11 cellular contexts compared by ENCODE assay signal in genomic region chr1:211353562-211354212, GRCh38. TPM values are rescaled to one million over a fixed set of nuclear protein-coding genes. Genes with fewer than 3 reads are reported as not detected.
A peak's percentile ranks its signal among the peaks of the same experiment; 100 is the strongest.
DNase-seq lines count a peak whose midpoint lies in the region; ATAC-seq and TF ChIP-seq lines count a peak whose summit lies in the region.
"Had no signal": no experiment of that assay in that cellular context is flagged by ENCODE, and none has a peak within 500 bp of the region (broad histone marks: within the 10 kb centered on the region; RNA-seq: fewer than 3 reads in every experiment).

No MANE protein-coding gene starts in this region.

- no peak for DNase-seq in activated CD4-positive, alpha-beta T cell treated with anti-CD3 and anti-CD28 coated beads, Interleukin-2, amount 10 ng/mL, durations not matched to agents 24 days and 14 days
- no peak for DNase-seq in activated CD4-positive, alpha-beta T cell treated with anti-CD3 and anti-CD28 coated beads, Interleukin-2, amount 50 U/mL, for 4 hours
- DNase-seq in T-helper 2 cell treated with Interferon-gamma antibody and Interleukin-4, amounts not matched to agents 5 μg/mL and 100 μg/mL, for 36 hours (ENCODE audit: low spot score), result no peak
- DNase-seq in natural killer cell, result no peak
- DNase-seq in suprapubic skin (ENCODE audit: low spot score in 2 of 2), result no peak
- no peak for DNase-seq in mesothelial cell of epicardium (ENCODE audit: low spot score in 2 of 2, unreplicated experiment in 2 of 2)
- no peak for DNase-seq in NCI-H446 treated with DMSO at 0.1 percent for 48 hours (lab: John Stamatoyannopoulos, UW)
- DNase-seq: NCI-H1105 had no signal

- no peaks in the 10 kb centered on the region for H3K9me3 ChIP-seq in suprapubic skin

- no peak overlapping the region for H3K27ac ChIP-seq in suprapubic skin

- H3K27me3 Mint-ChIP-seq in activated CD4-positive, alpha-beta T cell treated with anti-CD3 and anti-CD28 coated beads, Interleukin-2, amount 10 ng/mL, durations not matched to agents 24 days and 14 days, result no peaks in the 10 kb centered on the region
- no peaks in the 10 kb centered on the region for H3K27me3 Mint-ChIP-seq in T-helper 2 cell treated with Interferon-gamma antibody and Interleukin-4, amounts not matched to agents 5 μg/mL and 100 μg/mL, for 36 hours (ENCODE audit: low read depth)
- H3K27me3 Mint-ChIP-seq in natural killer cell (ENCODE audit: low read depth in 2 of 2) (no peaks in the 10 kb centered on the region), mesothelial cell of epicardium (ENCODE audit: low read depth) (no peaks in the 10 kb centered on the region)
- H3K27me3 Mint-ChIP-seq: type B pancreatic cell had no signal

- H3K27me3 ChIP-seq in suprapubic skin, result no peaks in the 10 kb centered on the region

- H3K4me1 Mint-ChIP-seq in activated CD4-positive, alpha-beta T cell treated with anti-CD3 and anti-CD28 coated beads, Interleukin-2, amount 10 ng/mL, durations not matched to agents 24 days and 14 days, result peaks cover 50% of the 10 kb centered on the region
- H3K4me1 Mint-ChIP-seq in T-helper 2 cell treated with Interferon-gamma antibody and Interleukin-4, amounts not matched to agents 5 μg/mL and 100 μg/mL, for 36 hours (ENCODE audit: low read depth), result peaks cover 39% of the 10 kb centered on the region
- H3K4me1 Mint-ChIP-seq in natural killer cell (peaks cover 58 to 74% of the 10 kb centered on the region in 2 donors), mesothelial cell of epicardium (peaks cover 5% of the 10 kb centered on the region)

- intact Hi-C loops in activated CD4-positive, alpha-beta T cell treated with anti-CD3 and anti-CD28 coated beads, Interleukin-2, amount 10 ng/mL, durations not matched to agents 24 days and 14 days (cut with micrococcal nuclease), result loop anchor here (1.0 kb wide), 1 partner anchor 30 kb away; no protein-coding TSS in a partner anchor
- intact Hi-C loops in natural killer cell (cut with micrococcal nuclease), result loop anchor here (1.0 kb wide), 1 partner anchor 30 kb away; no protein-coding TSS in a partner anchor

- peak overlapping the region; percentile 67 for H3K4me3 Mint-ChIP-seq in activated CD4-positive, alpha-beta T cell treated with anti-CD3 and anti-CD28 coated beads, Interleukin-2, amount 10 ng/mL, durations not matched to agents 24 days and 14 days
- H3K4me3 Mint-ChIP-seq in T-helper 2 cell treated with Interferon-gamma antibody and Interleukin-4, amounts not matched to agents 5 μg/mL and 100 μg/mL, for 36 hours, result peak overlapping the region; percentile 67
- H3K4me3 Mint-ChIP-seq in natural killer cell (peak overlapping the region; percentile 82), mesothelial cell of epicardium (no peak overlapping the region)
- H3K4me3 Mint-ChIP-seq: GM23338, type B pancreatic cell had no signal

- peaks cover 3% of the 10 kb centered on the region for H3K4me1 ChIP-seq in suprapubic skin

- H3K9me3 Mint-ChIP-seq in activated CD4-positive, alpha-beta T cell treated with anti-CD3 and anti-CD28 coated beads, Interleukin-2, amount 10 ng/mL, durations not matched to agents 24 days and 14 days, result peaks cover 6% of the 10 kb centered on the region
- peaks cover 22% of the 10 kb centered on the region for H3K9me3 Mint-ChIP-seq in T-helper 2 cell treated with Interferon-gamma antibody and Interleukin-4, amounts not matched to agents 5 μg/mL and 100 μg/mL, for 36 hours
- H3K9me3 Mint-ChIP-seq in natural killer cell, result no peaks in the 10 kb centered on the region
- H3K9me3 Mint-ChIP-seq in mesothelial cell of epicardium, result peaks cover 16% of the 10 kb centered on the region

- no peak for TF ChIP-seq POLR2A in suprapubic skin (IDR thresholded peaks at IDR 0.05)

- ATAC-seq in GM21447 (IDR thresholded peaks at IDR 0.05; ENCODE audit: unreplicated experiment) (peak; percentile 3), natural killer cell (peak in 2 of 3 donors; percentile 6 to 33)

- no peak overlapping the region for H3K4me3 ChIP-seq in suprapubic skin
- H3K4me3 ChIP-seq: GM23338 had no signal

- peaks cover 8% of the 10 kb centered on the region for H3K36me3 ChIP-seq in suprapubic skin

- TF ChIP-seq EP300 in suprapubic skin (IDR thresholded peaks at IDR 0.05), result no peak

- TF ChIP-seq CTCF in natural killer cell (IDR thresholded peaks at IDR 0.05) (no peak), suprapubic skin (IDR thresholded peaks at IDR 0.05) (no peak), mesothelial cell of epicardium (IDR thresholded peaks at IDR 0.05; ENCODE audit: unreplicated experiment) (no peak)

- WGBS in suprapubic skin, result 0% methylated on average over 1 of the region's 1 CpG

- peaks cover 66% of the 10 kb centered on the region for H3K36me3 Mint-ChIP-seq in activated CD4-positive, alpha-beta T cell treated with anti-CD3 and anti-CD28 coated beads, Interleukin-2, amount 10 ng/mL, durations not matched to agents 24 days and 14 days (ENCODE audit: low read depth)
- H3K36me3 Mint-ChIP-seq in T-helper 2 cell treated with Interferon-gamma antibody and Interleukin-4, amounts not matched to agents 5 μg/mL and 100 μg/mL, for 36 hours (ENCODE audit: low read depth), result peaks cover 66% of the 10 kb centered on the region
- H3K36me3 Mint-ChIP-seq in natural killer cell (no peaks in the 10 kb centered on the region), mesothelial cell of epicardium (peaks cover 30% of the 10 kb centered on the region)

- peak overlapping the region; percentile 79 for H3K27ac Mint-ChIP-seq in activated CD4-positive, alpha-beta T cell treated with anti-CD3 and anti-CD28 coated beads, Interleukin-2, amount 10 ng/mL, durations not matched to agents 24 days and 14 days
- H3K27ac Mint-ChIP-seq in T-helper 2 cell treated with Interferon-gamma antibody and Interleukin-4, amounts not matched to agents 5 μg/mL and 100 μg/mL, for 36 hours, result peak overlapping the region; percentile 63
- H3K27ac Mint-ChIP-seq in natural killer cell (peak overlapping the region; percentile 74 to 86), mesothelial cell of epicardium (no peak overlapping the region)
- H3K27ac Mint-ChIP-seq: GM23338, type B pancreatic cell had no signal

RNA-seq across cellular contexts. Expression of gene TRAF5, which starts 27.1 kb away (rescaled TPM):
- total RNA-seq in activated CD4-positive, alpha-beta T cell treated with anti-CD3 and anti-CD28 coated beads, Interleukin-2, amount 10 ng/mL, durations not matched to agents 24 days and 14 days, result 55.6 and 56.6 TPM in 2 replicates
- total RNA-seq in natural killer cell (10 to 100 TPM; 52.3 to 74.4 (median 55.6) TPM), suprapubic skin (10 to 100 TPM in 1 of 4 donors, 1 to 10 TPM in 3; 1.3 to 11.7 (median 4.3) TPM), mesothelial cell of epicardium (45.6 to 47.6 TPM (median 46.6 TPM) in 3 replicates)
